28 cellular contexts compared by ENCODE assay signal in genomic region chr3:129513705-129514104, GRCh38. TPM values are rescaled to one million over a fixed set of nuclear protein-coding genes. Genes with fewer than 3 reads are reported as not detected.
"Had no signal": no experiment of that assay in that cellular context is flagged by ENCODE, and none has a peak within 500 bp of the region (broad histone marks: within the 10 kb centered on the region; RNA-seq: fewer than 3 reads in every experiment).

No MANE protein-coding gene starts in this region.

- H3K4me3 ChIP-seq: coronary artery, gastroesophageal sphincter, heart left ventricle, hepatocyte, left lung, lower lobe of right lung, skin epidermis, thoracic aorta, tibial nerve, upper lobe of left lung, uterus had no signal

- H3K36me3 Mint-ChIP-seq: natural killer cell treated with Interleukin-12 subunit alpha and Interleukin-12 subunit beta and Interleukin-15 and Interleukin-18, amount 100 ng/mL, for 72 hours had no signal

- H3K4me1 ChIP-seq: gastroesophageal sphincter, left lung, lower lobe of right lung, parathyroid adenoma, tibial nerve, upper lobe of left lung, uterus had no signal

- H3K9me3 Mint-ChIP-seq: central memory CD8-positive, alpha-beta T cell; memory B cell; natural killer cell treated with Interleukin-12 subunit alpha and Interleukin-12 subunit beta and Interleukin-15 and Interleukin-18, amount 100 ng/mL, for 72 hours; neural crest cell; stimulated activated naive B cell treated with anti-CD40 and anti-IgM and Interleukin-4, amounts not matched to agents 10 μg/mL and 1 μg/mL and 100 μg/mL, for 72 hours; stimulated activated naive CD8-positive, alpha-beta T cell treated with anti-CD3 and anti-CD28 coated beads, Interleukin-15, Interleukin-2, amounts not matched to agents 100 ng/mL and 50 ng/mL, for 24 hours had no signal

- DNase-seq: dermis blood vessel endothelial cell; effector memory CD4-positive, alpha-beta T cell; foreskin fibroblast; kidney; left lung; lower lobe of right lung; stimulated activated CD4-positive, alpha-beta T cell treated with anti-CD3 and anti-CD28 coated beads, Interleukin-15, amount 100 ng/mL, for 24 hours; stimulated activated CD4-positive, alpha-beta T cell treated with anti-CD3 and anti-CD28 coated beads, Interleukin-2, amount 100 ng/mL, for 48 hours; stimulated activated naive B cell treated with anti-CD40 and anti-IgM and Interleukin-4, amounts not matched to agents 10 μg/mL and 1 μg/mL and 100 μg/mL, for 72 hours; upper lobe of left lung; uterus had no signal

- ATAC-seq: esophagus mucosa; gastroesophageal sphincter; left lung; natural killer cell treated with Interleukin-12 subunit alpha and Interleukin-12 subunit beta and Interleukin-15 and Interleukin-18, amount 100 ng/mL, for 72 hours; stimulated activated naive B cell treated with anti-CD40 and anti-IgM and Interleukin-4, amounts not matched to agents 10 μg/mL and 1 μg/mL and 100 μg/mL, for 72 hours had no signal

- H3K4me1 Mint-ChIP-seq: neural crest cell; stimulated activated naive B cell treated with anti-CD40 and anti-IgM and Interleukin-4, amounts not matched to agents 10 μg/mL and 1 μg/mL and 100 μg/mL, for 72 hours had no signal

- H3K4me3 Mint-ChIP-seq: central memory CD8-positive, alpha-beta T cell; memory B cell; natural killer cell treated with Interleukin-12 subunit alpha and Interleukin-12 subunit beta and Interleukin-15 and Interleukin-18, amount 100 ng/mL, for 72 hours; neural crest cell; stimulated activated naive B cell treated with anti-CD40 and anti-IgM and Interleukin-4, amounts not matched to agents 10 μg/mL and 1 μg/mL and 100 μg/mL, for 72 hours; stimulated activated naive CD8-positive, alpha-beta T cell treated with anti-CD3 and anti-CD28 coated beads, Interleukin-15, Interleukin-2, amounts not matched to agents 100 ng/mL and 50 ng/mL, for 24 hours had no signal

- H3K27me3 ChIP-seq: gastroesophageal sphincter, heart left ventricle, hepatocyte, left lung, tibial nerve, upper lobe of left lung, uterus had no signal

- H3K27me3 Mint-ChIP-seq: central memory CD8-positive, alpha-beta T cell; memory B cell; natural killer cell treated with Interleukin-12 subunit alpha and Interleukin-12 subunit beta and Interleukin-15 and Interleukin-18, amount 100 ng/mL, for 72 hours; progenitor cell of endocrine pancreas; stimulated activated naive B cell treated with anti-CD40 and anti-IgM and Interleukin-4, amounts not matched to agents 10 μg/mL and 1 μg/mL and 100 μg/mL, for 72 hours; stimulated activated naive CD8-positive, alpha-beta T cell treated with anti-CD3 and anti-CD28 coated beads, Interleukin-15, Interleukin-2, amounts not matched to agents 100 ng/mL and 50 ng/mL, for 24 hours had no signal

- H3K27ac ChIP-seq: coronary artery, epithelial cell of prostate, gastroesophageal sphincter, heart left ventricle, hepatocyte, left lung, lower lobe of right lung, parathyroid adenoma, skin epidermis, thoracic aorta, tibial nerve, upper lobe of left lung, uterus had no signal

- H3K27ac Mint-ChIP-seq: memory B cell; natural killer cell treated with Interleukin-12 subunit alpha and Interleukin-12 subunit beta and Interleukin-15 and Interleukin-18, amount 100 ng/mL, for 72 hours; progenitor cell of endocrine pancreas; stimulated activated naive B cell treated with anti-CD40 and anti-IgM and Interleukin-4, amounts not matched to agents 10 μg/mL and 1 μg/mL and 100 μg/mL, for 72 hours; stimulated activated naive CD8-positive, alpha-beta T cell treated with anti-CD3 and anti-CD28 coated beads, Interleukin-15, Interleukin-2, amounts not matched to agents 100 ng/mL and 50 ng/mL, for 24 hours had no signal

- H3K9me3 ChIP-seq: gastroesophageal sphincter, heart left ventricle, left lung, lower lobe of right lung, thoracic aorta, tibial nerve, upper lobe of left lung, uterus had no signal

RNA-seq across cellular contexts. Expression of gene RHO, which starts 14.7 kb away (rescaled TPM):
- total RNA-seq: dermis blood vessel endothelial cell; esophagus mucosa; gastroesophageal sphincter; heart left ventricle; hepatocyte; kidney; left lung; lower lobe of right lung; natural killer cell treated with Interleukin-12 subunit alpha and Interleukin-12 subunit beta and Interleukin-15 and Interleukin-18, amount 100 ng/mL, for 72 hours; neural crest cell; osteoblast; thoracic aorta; tibial nerve; upper lobe of left lung had no signal

RNA-seq across cellular contexts. Expression of gene H1-8, which starts 29.3 kb away (rescaled TPM):
- total RNA-seq: dermis blood vessel endothelial cell; esophagus mucosa; gastroesophageal sphincter; heart left ventricle; hepatocyte; kidney; left lung; lower lobe of right lung; natural killer cell treated with Interleukin-12 subunit alpha and Interleukin-12 subunit beta and Interleukin-15 and Interleukin-18, amount 100 ng/mL, for 72 hours; neural crest cell; osteoblast; progenitor cell of endocrine pancreas; thoracic aorta; tibial nerve; upper lobe of left lung; uterus had no signal
- polyA plus RNA-seq: heart left ventricle, hepatocyte had no signal
